25 cellular contexts compared by ENCODE assay signal in the genomic region with DNA sequence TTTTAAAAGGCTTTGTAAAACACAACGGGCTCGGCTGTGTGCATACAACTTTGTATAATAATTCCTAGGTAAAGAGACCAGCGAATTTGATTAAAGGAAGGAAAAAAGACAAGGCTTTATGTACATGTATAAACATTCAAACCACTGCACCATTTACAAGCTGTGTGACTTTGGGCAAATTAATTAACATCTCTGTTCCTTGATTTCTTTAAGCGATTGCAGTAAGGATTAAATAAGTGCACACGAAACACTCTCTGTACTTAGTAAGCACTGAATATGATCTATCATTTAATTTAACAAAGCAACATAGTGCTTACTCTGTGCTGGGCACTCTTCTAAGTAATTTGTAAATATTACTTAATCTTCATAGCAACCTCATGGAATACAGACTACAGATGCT. TPM values are rescaled to one million over a fixed set of nuclear protein-coding genes. Genes with fewer than 3 reads are reported as not detected.
DNase-seq lines count a peak whose midpoint lies in the region; ATAC-seq, FAIRE-seq and TF ChIP-seq lines count a peak whose summit lies in the region.
"Had no signal": no experiment of that assay in that cellular context is flagged by ENCODE, and none has a peak within 500 bp of the region (broad histone marks: within the 10 kb centered on the region; RNA-seq: fewer than 3 reads in every experiment).

No MANE protein-coding gene starts in this region.

- no peaks in the 10 kb centered on the region for H3K9me3 Mint-ChIP-seq in activated CD4-positive, alpha-beta memory T cell treated with anti-CD3 and anti-CD28 coated beads for 36 hours
- no peaks in the 10 kb centered on the region for H3K9me3 Mint-ChIP-seq in activated naive CD4-positive, alpha-beta T cell treated with anti-CD3 and anti-CD28 coated beads, Interleukin-2, amount 10 ng/mL, durations not matched to agents 7 days and 5 days
- H3K9me3 Mint-ChIP-seq: CD4-positive, alpha-beta T cell; CD8-positive, alpha-beta memory T cell had no signal

- H3K27ac Mint-ChIP-seq in activated CD4-positive, alpha-beta memory T cell treated with anti-CD3 and anti-CD28 coated beads for 36 hours: no peak overlapping the region
- H3K27ac Mint-ChIP-seq in activated naive CD4-positive, alpha-beta T cell treated with anti-CD3 and anti-CD28 coated beads, Interleukin-2, amount 10 ng/mL, durations not matched to agents 7 days and 5 days: no peak overlapping the region
- H3K27ac Mint-ChIP-seq: CD14-positive monocyte; CD4-positive, alpha-beta T cell; CD8-positive, alpha-beta memory T cell had no signal

- no peaks in the 10 kb centered on the region for H3K36me3 ChIP-seq in K562 (ENCODE audit: control insufficient read depth, insufficient read depth, low read length)
- H3K36me3 ChIP-seq: BE2C; BLaER1 treated with 17β-estradiol and CSF1 and Interleukin-3, amounts not matched to agents 10 nM and 100 nM had no signal

- peaks cover 10% of the 10 kb centered on the region for H3K27me3 Mint-ChIP-seq in activated CD4-positive, alpha-beta memory T cell treated with anti-CD3 and anti-CD28 coated beads for 36 hours
- H3K27me3 Mint-ChIP-seq in activated naive CD4-positive, alpha-beta T cell treated with anti-CD3 and anti-CD28 coated beads, Interleukin-2, amount 10 ng/mL, durations not matched to agents 7 days and 5 days: peaks cover 66% of the 10 kb centered on the region

- H3K4me3 ChIP-seq in K562: no peak overlapping the region
- H3K4me3 ChIP-seq: A549; BLaER1 treated with 17β-estradiol and CSF1 and Interleukin-3, amounts not matched to agents 10 nM and 100 nM; GM12878 had no signal

- no peak overlapping the region for H3K4me3 Mint-ChIP-seq in activated CD4-positive, alpha-beta memory T cell treated with anti-CD3 and anti-CD28 coated beads for 36 hours
- H3K4me3 Mint-ChIP-seq in activated naive CD4-positive, alpha-beta T cell treated with anti-CD3 and anti-CD28 coated beads, Interleukin-2, amount 10 ng/mL, durations not matched to agents 7 days and 5 days: no peak overlapping the region
- H3K4me3 Mint-ChIP-seq: CD4-positive, alpha-beta T cell; CD8-positive, alpha-beta memory T cell had no signal

- 8% methylated on average over 5 of the region's 5 CpGs for WGBS in K562 (ENCODE audit: insufficient coverage, low coverage, missing lambda C conversion rate)

- no peak for TF ChIP-seq RAD21 in K562 (CRISPR knock-in tag; conservative IDR thresholded peaks at IDR 0.05 in 1 of 2, IDR thresholded peaks at IDR 0.05 in 1 of 2)

- no peaks in the 10 kb centered on the region for H3K4me1 Mint-ChIP-seq in activated CD4-positive, alpha-beta memory T cell treated with anti-CD3 and anti-CD28 coated beads for 36 hours (ENCODE audit: low read depth)
- no peaks in the 10 kb centered on the region for H3K4me1 Mint-ChIP-seq in activated naive CD4-positive, alpha-beta T cell treated with anti-CD3 and anti-CD28 coated beads, Interleukin-2, amount 10 ng/mL, durations not matched to agents 7 days and 5 days
- H3K4me1 Mint-ChIP-seq: CD8-positive, alpha-beta memory T cell had no signal

- BruUV-seq in K562 (replicated peaks; lab: Mats Ljungman, UMichigan): no TSS peak

- ATAC-seq in K562 (no peak), HG02798 (IDR thresholded peaks at IDR 0.05; ENCODE audit: poor library complexity, unreplicated experiment) (no peak)
- ATAC-seq: A549, GM12878 had no signal

- TF ChIP-seq CTCF in K562 (IDR thresholded peaks at IDR 0.05 in 2 of 3, conservative IDR thresholded peaks at IDR 0.05 in 1 of 3; ENCODE audit: insufficient read depth in 2 of 3, low read depth in 1 of 3, low read length in 3 of 3): no peak

- H2AFZ ChIP-seq in K562 (ENCODE audit: low read depth, low read length): no peak overlapping the region

- DNase-seq in K562 (ENCODE audit: extremely low read depth in 1 of 4, low spot score in 3 of 4) (no peak), posterior vena cava (ENCODE audit: low spot score) (peak; percentile 12)
- no peak for DNase-seq in activated CD4-positive, alpha-beta memory T cell treated with anti-CD3 and anti-CD28 coated beads for 36 hours
- no peak for DNase-seq in activated naive CD4-positive, alpha-beta T cell treated with anti-CD3 and anti-CD28 coated beads, Interleukin-2, amount 10 ng/mL, durations not matched to agents 7 days and 5 days
- DNase-seq: 8988T; ACHN; AML-193; BE2C; CD4-positive, alpha-beta T cell; CD8-positive, alpha-beta memory T cell; DMS 273 treated with DMSO at 0.1 percent for 48 hours; DMS79; EL; GDM1; GOT3; H7; HCEC 1CT had no signal

- no peaks in the 10 kb centered on the region for H3K79me2 ChIP-seq in K562 (ENCODE audit: control insufficient read depth, insufficient read depth, low read length)

- CTCF ChIA-PET in K562 (lab: Yijun Ruan, JAX; ENCODE audit: low intra/inter-chr PET ratio): no interaction called here
- CTCF ChIA-PET in activated CD4-positive, alpha-beta memory T cell treated with anti-CD3 and anti-CD28 coated beads for 36 hours (lab: Charles Lee): no interaction called here
- CTCF ChIA-PET in activated naive CD4-positive, alpha-beta T cell treated with anti-CD3 and anti-CD28 coated beads, Interleukin-2, amount 10 ng/mL, durations not matched to agents 7 days and 5 days (lab: Charles Lee): no interaction called here

- H3K27ac ChIP-seq in K562 (ENCODE audit: extremely low read depth, low read depth, low read length): no peak overlapping the region
- H3K27ac ChIP-seq in cingulate gyrus (ENCODE audit: low read depth, low read length): peak overlapping the region; percentile 65
- H3K27ac ChIP-seq in temporal lobe (ENCODE audit: low read depth, low read length): peak overlapping the region; percentile 100
- H3K27ac ChIP-seq: A549; BLaER1 treated with 17β-estradiol and CSF1 and Interleukin-3, amounts not matched to agents 10 nM and 100 nM had no signal

- peaks cover 2% of the 10 kb centered on the region; the same call in 1 of the 2 replicates for H3K9me3 ChIP-seq in K562 (replicated peaks; ENCODE audit: control insufficient read depth, insufficient read depth, low read depth, low read length)
- H3K9me3 ChIP-seq: A549; BLaER1 treated with 17β-estradiol and CSF1 and Interleukin-3, amounts not matched to agents 10 nM and 100 nM had no signal

- no peaks in the 10 kb centered on the region; the same call in 1 of the 2 replicates for H4K20me1 ChIP-seq in K562 (replicated peaks; ENCODE audit: control insufficient read depth, insufficient read depth, low read length)

- FAIRE-seq in K562 (lab: Jason Lieb, UNC): no peak
- FAIRE-seq: A549, D721Med, GM12878 had no signal

- intact Hi-C loops in K562 (cut with micrococcal nuclease) (loop anchor here (10.0 kb wide), 1 partner anchor 75 kb away; no protein-coding TSS in a partner anchor), posterior vena cava (cut with DNase I) (no loop called here)
- intact Hi-C loops in activated CD4-positive, alpha-beta memory T cell treated with anti-CD3 and anti-CD28 coated beads for 36 hours (cut with micrococcal nuclease): no loop called here

- POLR2A ChIA-PET in K562 (lab: Yijun Ruan, JAX): no interaction called here
- POLR2A ChIA-PET in activated CD4-positive, alpha-beta memory T cell treated with anti-CD3 and anti-CD28 coated beads for 36 hours (lab: Charles Lee): no interaction called here

- H3K9ac ChIP-seq in K562 (ENCODE audit: insufficient read depth in 1 of 2, low read depth in 2 of 2, low read length in 2 of 2): no peak overlapping the region
- H3K9ac ChIP-seq: BLaER1 treated with 17β-estradiol and CSF1 and Interleukin-3, amounts not matched to agents 10 nM and 100 nM had no signal

- H3K4me1 ChIP-seq in K562 (replicated peaks in 1 of 2; ENCODE audit: control insufficient read depth in 2 of 2, insufficient read depth in 2 of 2, low read length in 2 of 2): peaks cover 7 to 12% of the 10 kb centered on the region in 2 experiments; a peak in 3 of 5 replicates
- H3K4me1 ChIP-seq: A549, BE2C had no signal

- no peak overlapping the region for H3K4me2 ChIP-seq in K562 (ENCODE audit: insufficient read depth, low read length)
- H3K4me2 ChIP-seq: A549; BLaER1 treated with 17β-estradiol and CSF1 and Interleukin-3, amounts not matched to agents 10 nM and 100 nM had no signal

- TF ChIP-seq EP300 in K562 (IDR thresholded peaks at IDR 0.05; ENCODE audit: low read length): no peak

- no peak for TF ChIP-seq POLR2A in K562 (conservative IDR thresholded peaks at IDR 0.05)

- no peaks in the 10 kb centered on the region for H3K9me1 ChIP-seq in K562 (ENCODE audit: control insufficient read depth, insufficient read depth, low read length)

- in situ Hi-C loops in K562 (cut with MboI): no loop called here

- H3K27me3 ChIP-seq in K562 (ENCODE audit: control insufficient read depth in 2 of 2, insufficient read depth in 2 of 2, low read length in 2 of 2): no peaks in the 10 kb centered on the region

- no peaks in the 10 kb centered on the region for H3K36me3 Mint-ChIP-seq in activated CD4-positive, alpha-beta memory T cell treated with anti-CD3 and anti-CD28 coated beads for 36 hours
- no peaks in the 10 kb centered on the region for H3K36me3 Mint-ChIP-seq in activated naive CD4-positive, alpha-beta T cell treated with anti-CD3 and anti-CD28 coated beads, Interleukin-2, amount 10 ng/mL, durations not matched to agents 7 days and 5 days
- H3K36me3 Mint-ChIP-seq: CD14-positive monocyte; CD8-positive, alpha-beta memory T cell had no signal

RNA-seq across cellular contexts. Expression of a gene that starts 19.5 kb away (rescaled TPM):
- total RNA-seq in K562 (2011; cell fraction: chromatin; rRNA removed; ENCODE audit: low replicate concordance): not detected in 2 replicates
- total RNA-seq in K562 (2011; cell fraction: nucleolus; rRNA removed): not detected in 2 replicates
- total RNA-seq in K562 (2011; cell fraction: nucleoplasm; rRNA removed): not detected in 2 replicates
- total RNA-seq in K562 (2014; rRNA removed): not detected in 2 replicates
- not detected in 2 replicates for total RNA-seq in K562 (2014; rRNA removed; fragmentation: Illumina TruSeq; extraction: Trizol)
- not detected in 2 replicates for total RNA-seq in K562 (2015; rRNA removed; fragmentation: Illumina TruSeq; extraction: Trizol)
- total RNA-seq in K562 (2021): not detected in 2 replicates
- polyA plus RNA-seq in K562 (2011; rRNA removed): not detected in 2 replicates
- not detected in 2 replicates for polyA plus RNA-seq in K562 (2011; cell fraction: cytosol; rRNA removed)
- 0.06 TPM in 1 of 2 replicates, not detected in the other for polyA plus RNA-seq in K562 (2011; cell fraction: nucleus; rRNA removed)
- polyA plus RNA-seq in K562 (2012): not detected in 2 replicates
- not detected in 2 replicates for polyA plus RNA-seq in K562 (2014; fragmentation: Illumina TruSeq; extraction: Trizol)
- not detected for polyA plus RNA-seq in K562 (2014; fragmentation: Nextera tagmentation; extraction: Ambion mirVana)
- polyA plus RNA-seq in K562 (2014; rRNA removed): not detected in 2 replicates
- polyA minus RNA-seq in K562 (2011; rRNA and poly(A)+ RNA removed): not detected in 2 replicates
- not detected in 2 replicates for polyA minus RNA-seq in K562 (2011; cell fraction: cytosol; rRNA and poly(A)+ RNA removed)
- not detected in 2 replicates for polyA minus RNA-seq in K562 (2011; cell fraction: nucleus; rRNA and poly(A)+ RNA removed)
- not detected for total RNA-seq in posterior vena cava
- total RNA-seq in temporal lobe: not detected
- total RNA-seq in activated CD4-positive, alpha-beta memory T cell treated with anti-CD3 and anti-CD28 coated beads for 36 hours: under 1 TPM; 0.64 to 0.73 TPM
- total RNA-seq: CD4-positive, alpha-beta T cell; CD8-positive, alpha-beta memory T cell; H7 had no signal
- polyA plus RNA-seq: A549; CD14-positive monocyte; CD8-positive, alpha-beta memory T cell had no signal

RNA-seq across cellular contexts. Expression of a gene that starts 56.6 kb away (rescaled TPM):
- total RNA-seq in K562 (2011; cell fraction: chromatin; rRNA removed; ENCODE audit: low replicate concordance): 0.46 and 1.1 TPM in 2 replicates
- total RNA-seq in K562 (2011; cell fraction: nucleolus; rRNA removed): 0.50 and 0.53 TPM in 2 replicates
- 0.31 and 0.51 TPM in 2 replicates for total RNA-seq in K562 (2011; cell fraction: nucleoplasm; rRNA removed)
- total RNA-seq in K562 (2014; rRNA removed) (0.12 and 0.27 TPM in 2 replicates), K562 (2014; rRNA removed; fragmentation: Illumina TruSeq; extraction: Trizol) (0.22 and 0.29 TPM in 2 replicates), K562 (2015; rRNA removed; fragmentation: Illumina TruSeq; extraction: Trizol) (0.22 and 0.23 TPM in 2 replicates), K562 (2021) (0.24 and 0.34 TPM in 2 replicates), posterior vena cava (1 to 10 TPM; 1.1 to 3.1 TPM), temporal lobe (17.5 TPM)
- polyA plus RNA-seq in K562 (2011; rRNA removed) (0.05 and 0.06 TPM in 2 replicates), K562 (2014; fragmentation: Illumina TruSeq; extraction: Trizol) (0.21 TPM in 2 replicates), K562 (2014; fragmentation: Nextera tagmentation; extraction: Ambion mirVana) (under 1 TPM in 1 of 2 experiments, not detected in 1; 0.08 TPM), K562 (2014; rRNA removed) (0.19 and 0.21 TPM in 2 replicates)
- 0.01 TPM in 1 of 2 replicates, not detected in the other for polyA plus RNA-seq in K562 (2011; cell fraction: cytosol; rRNA removed)
- polyA plus RNA-seq in K562 (2011; cell fraction: nucleus; rRNA removed): 0.13 and 0.23 TPM in 2 replicates
- polyA plus RNA-seq in K562 (2012): 0.14 and 0.98 TPM in 2 replicates
- polyA minus RNA-seq in K562 (2011; rRNA and poly(A)+ RNA removed): 0.04 and 0.09 TPM in 2 replicates
- not detected in 2 replicates for polyA minus RNA-seq in K562 (2011; cell fraction: cytosol; rRNA and poly(A)+ RNA removed)
- 0.11 TPM in 1 of 2 replicates, not detected in the other for polyA minus RNA-seq in K562 (2011; cell fraction: nucleus; rRNA and poly(A)+ RNA removed)
- total RNA-seq in activated CD4-positive, alpha-beta memory T cell treated with anti-CD3 and anti-CD28 coated beads for 36 hours: 1 to 10 TPM; 1.1 to 2.2 TPM
- polyA plus RNA-seq: A549; CD14-positive monocyte; CD8-positive, alpha-beta memory T cell had no signal
